In genomic region chr1:28260803-28261174, GRCh38 we compare ENCODE assay signal across 2 cellular contexts.
TF ChIP-seq lines count a peak whose summit lies in the region.

No MANE protein-coding gene starts in this region.

TF ChIP-seq in H1, 55 proteins besides CTCF, POLR2A, EP300 and RAD21:
- TF ChIP-seq SIRT6 (IDR thresholded peaks at IDR 0.05; ENCODE audit: low read length) (no peak), E2F6 (IDR thresholded peaks at IDR 0.05) (no peak), KDM5A (IDR thresholded peaks at IDR 0.05; ENCODE audit: low read length) (no peak), KDM1A (IDR thresholded peaks at IDR 0.05; ENCODE audit: borderline replicate concordance, low read length) (peak; percentile 86)

TF ChIP-seq in neural cell, 6 proteins besides CTCF, POLR2A, EP300 and RAD21:
- no peak for TF ChIP-seq EZH2 (IDR thresholded peaks at IDR 0.05; ENCODE audit: borderline replicate concordance, insufficient read depth, low read length, poor library complexity, severe bottlenecking)
- TF ChIP-seq SMC3 (conservative IDR thresholded peaks at IDR 0.05; ENCODE audit: poor library complexity): no peak
- TF ChIP-seq POLR2AphosphoS5 (IDR thresholded peaks at IDR 0.05): no peak
- TF ChIP-seq REST (IDR thresholded peaks at IDR 0.05; ENCODE audit: borderline replicate concordance): no peak
- TF ChIP-seq MXI1 (conservative IDR thresholded peaks at IDR 0.05; ENCODE audit: poor library complexity, severe bottlenecking): no peak
- TF ChIP-seq TAF1 (IDR thresholded peaks at IDR 0.05; ENCODE audit: low read depth): no peak
